Comparison of ENCODE assay signal across 8 cellular contexts in genomic region chr2:231222318-231223000, GRCh38. TPM values are rescaled to one million over a fixed set of nuclear protein-coding genes. Genes with fewer than 3 reads are reported as not detected.
DNase-seq lines count a peak whose midpoint lies in the region; ATAC-seq and TF ChIP-seq lines count a peak whose summit lies in the region.
"Had no signal": no experiment of that assay in that cellular context is flagged by ENCODE, and none has a peak within 500 bp of the region (broad histone marks: within the 10 kb centered on the region; RNA-seq: fewer than 3 reads in every experiment).

No MANE protein-coding gene starts in this region.

- TF ChIP-seq CTCF in esophagus squamous epithelium (IDR thresholded peaks at IDR 0.05), result no peak
- no peak for TF ChIP-seq CTCF in upper lobe of right lung (IDR thresholded peaks at IDR 0.05)

- 57 to 69% methylated on average over 7 of the region's 7 CpGs for WGBS in esophagus squamous epithelium, 2 donors

- DNase-seq in esophagus squamous epithelium (lab: John Stamatoyannopoulos, UW) (no peak), upper lobe of right lung (no peak), SIG-M5 (lab: John Stamatoyannopoulos, UW) (no peak)
- DNase-seq in activated effector memory CD4-positive, alpha-beta T cell treated with anti-CD3 and anti-CD28 coated beads, Interleukin-2, amount 50 U/mL, for 16 hours, result no peak
- DNase-seq: activated CD4-positive, alpha-beta T cell treated with anti-CD3 and anti-CD28 coated beads, Interleukin-2, amount 10 ng/mL, durations not matched to agents 7 days and 5 days had no signal

- H3K9me3 ChIP-seq in esophagus squamous epithelium (no peaks in the 10 kb centered on the region), upper lobe of right lung (no peaks in the 10 kb centered on the region)

- H3K4me3 ChIP-seq in esophagus squamous epithelium (peak overlapping the region in 1 of 4 donors; percentile 15), upper lobe of right lung (no peak overlapping the region)

- no peak for TF ChIP-seq POLR2A in esophagus squamous epithelium (IDR thresholded peaks at IDR 0.05)

- H3K27ac ChIP-seq in esophagus squamous epithelium (peak overlapping the region; percentile 51 to 77 (median 75)), upper lobe of right lung (peak overlapping the region; percentile 67)

- no peaks in the 10 kb centered on the region for H3K27me3 ChIP-seq in esophagus squamous epithelium
- H3K27me3 ChIP-seq in upper lobe of right lung, result no peaks in the 10 kb centered on the region

- intact Hi-C loops in esophagus squamous epithelium (cut with DNase I), result loop anchor here (10.0 kb wide), 1 partner anchor 172 kb away; the partner anchor contains the start of gene B3GNT7
- intact Hi-C loops in upper lobe of right lung (cut with DNase I), result loop anchor here (10.0 kb wide), 1 partner anchor 172 kb away; the partner anchor contains the start of gene B3GNT7

- peak; percentile 85 for ATAC-seq in GM19328 (IDR thresholded peaks at IDR 0.05; ENCODE audit: unreplicated experiment)
- ATAC-seq in HG03159 (IDR thresholded peaks at IDR 0.05; ENCODE audit: unreplicated experiment), result peak; percentile 74
- no peak for ATAC-seq in upper lobe of right lung
- no peak for ATAC-seq in HG03460 (IDR thresholded peaks at IDR 0.05; ENCODE audit: unreplicated experiment)

- peaks cover 0 to under 1% (median 0%) of the 10 kb centered on the region in 3 donors for H3K36me3 ChIP-seq in esophagus squamous epithelium
- peaks cover 6% of the 10 kb centered on the region for H3K36me3 ChIP-seq in upper lobe of right lung

- H3K4me1 ChIP-seq in esophagus squamous epithelium (peaks cover 0 to 11% (median 0%) of the 10 kb centered on the region in 3 donors), upper lobe of right lung (peaks cover 11% of the 10 kb centered on the region)

RNA-seq across cellular contexts. Expression of gene ARMC9, which starts 24.0 kb away (rescaled TPM):
- total RNA-seq in esophagus squamous epithelium, result 10 to 100 TPM in 1 of 4 donors, 1 to 10 TPM in 3; 2.1 to 13.9 (median 3.9) TPM
- 37.1 TPM for total RNA-seq in upper lobe of right lung

Comparison
In these comparisons a context has a peak if more than half of its experiments do, and no peak if none do; other contexts are left out.
1. ATAC-seq: peak in GM19328 (single experiment) and HG03159 (single experiment); none in upper lobe of right lung (single experiment) and HG03460 (single experiment).